ENCODE assay signal across 1 cellular context in genomic region chr14:77786148-77786547, GRCh38.
TF ChIP-seq lines count a peak whose summit lies in the region.

No MANE protein-coding gene starts in this region.

TF ChIP-seq in WTC11, 78 proteins besides CTCF, POLR2A, EP300 and RAD21 (continued from another document):
- TF ChIP-seq ATF3 (CRISPR knock-in tag; conservative IDR thresholded peaks at IDR 0.05) (no peak), PREB (CRISPR knock-in tag; IDR thresholded peaks at IDR 0.05; ENCODE audit: borderline replicate concordance) (no peak), ZNF423 (CRISPR knock-in tag; IDR thresholded peaks at IDR 0.05) (no peak), E2F1 (CRISPR knock-in tag; IDR thresholded peaks at IDR 0.05) (no peak), ESRRA (CRISPR knock-in tag; IDR thresholded peaks at IDR 0.05; ENCODE audit: borderline replicate concordance) (no peak), E2F4 (CRISPR knock-in tag; IDR thresholded peaks at IDR 0.05; ENCODE audit: borderline replicate concordance, low read depth) (no peak), NR1H2 (CRISPR knock-in tag; IDR thresholded peaks at IDR 0.05) (no peak), MYBL2 (CRISPR knock-in tag; IDR thresholded peaks at IDR 0.05) (no peak), FOXP1 (CRISPR knock-in tag; IDR thresholded peaks at IDR 0.05; ENCODE audit: borderline replicate concordance) (no peak)
TF ChIP-seq in WTC11: peak in this region for 0.
